In the genomic region with DNA sequence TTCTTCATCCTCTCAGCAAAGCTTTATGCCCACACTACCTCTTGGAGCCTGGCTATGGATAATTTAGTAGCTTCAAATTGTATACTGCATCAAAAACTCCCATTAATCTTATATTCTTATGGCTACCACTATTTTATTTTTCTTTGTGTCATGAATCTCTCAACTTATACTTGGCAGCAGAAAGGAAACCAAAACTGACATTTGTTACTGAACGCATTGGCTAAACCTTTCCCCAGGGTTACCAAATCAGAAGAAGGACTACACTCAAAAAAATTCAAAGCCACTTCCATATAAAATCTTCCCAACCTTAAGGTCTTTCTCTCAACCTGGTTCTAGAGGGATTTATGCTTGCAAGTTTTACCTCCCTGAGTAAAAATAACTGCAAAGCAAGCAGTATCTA, we compare ENCODE assay signal across 24 cellular contexts.
DNase-seq lines count a peak whose midpoint lies in the region; ATAC-seq, FAIRE-seq and TF ChIP-seq lines count a peak whose summit lies in the region.
"Had no signal": no experiment of that assay in that cellular context is flagged by ENCODE, and none has a peak within 500 bp of the region (broad histone marks: within the 10 kb centered on the region; RNA-seq: fewer than 3 reads in every experiment).

No MANE protein-coding gene starts in this region.

- no peak overlapping the region for H3K27ac Mint-ChIP-seq in activated T-helper 17 cell treated with anti-CD3 and anti-CD28 coated beads, Interleukin-2, amount 50 U/mL, for 72 hours
- H3K27ac Mint-ChIP-seq: B cell; CD4-positive, CD25-positive, alpha-beta regulatory T cell had no signal

- H3K27me3 ChIP-seq in Karpas-422 (ENCODE audit: low read length) (no peaks in the 10 kb centered on the region), H1 (replicated peaks in 1 of 4; ENCODE audit: control insufficient read depth in 3 of 4, extremely low read depth in 1 of 4, insufficient read depth in 3 of 4, low read length in 3 of 4) (no peaks in the 10 kb centered on the region), mesenchymal stem cell (ENCODE audit: control insufficient read depth in 1 of 2, insufficient read depth in 1 of 2, low read length in 2 of 2) (no peaks in the 10 kb centered on the region)
- H3K27me3 ChIP-seq: Peyer's patch had no signal

- no peak overlapping the region for H2BK12ac ChIP-seq in H1 (ENCODE audit: low read depth, low read length)
- no peak overlapping the region for H2BK12ac ChIP-seq in mesenchymal stem cell (ENCODE audit: low read length in 2 of 2)

- H3K18ac ChIP-seq in H1 (ENCODE audit: extremely low read depth, low read length) (no peak overlapping the region), mesenchymal stem cell (ENCODE audit: low read depth in 1 of 2, low read length in 2 of 2) (no peak overlapping the region)

- TF ChIP-seq EP300 in H1 (IDR thresholded peaks at IDR 0.05; ENCODE audit: borderline replicate concordance in 1 of 2, low read depth in 2 of 2, low read length in 2 of 2) = no peak

- no peak overlapping the region for H2BK20ac ChIP-seq in H1 (ENCODE audit: low read length)

- no peak for TF ChIP-seq POLR2A in H1 (IDR thresholded peaks at IDR 0.05; ENCODE audit: control extremely low read depth in 1 of 2, low read depth in 2 of 2, low read length in 2 of 2)

- no peak overlapping the region for H3K14ac ChIP-seq in H1 (ENCODE audit: insufficient read length)
- H3K14ac ChIP-seq in mesenchymal stem cell (ENCODE audit: low read length in 2 of 2) = no peak overlapping the region

- no peak for DNase-seq in Karpas-422
- no peak for DNase-seq in H1 (ENCODE audit: low read depth in 1 of 2, low spot score in 2 of 2)
- DNase-seq in mesenchymal stem cell = no peak
- no peak for DNase-seq in amygdala (lab: John Stamatoyannopoulos, UW)
- DNase-seq in NCI-H524 treated with DMSO at 0.1 percent for 48 hours (lab: John Stamatoyannopoulos, UW) = no peak
- DNase-seq: CD4-positive, CD25-positive, alpha-beta regulatory T cell; EL; GF-D8; NCI-H1092 treated with DMSO at 0.1 percent for 48 hours; NCI-H1436 treated with DMSO at 0.1 percent for 48 hours; NCI-H1930; NCI-H226; NCI-H526; Peyer's patch had no signal

- H4K5ac ChIP-seq in H1 (ENCODE audit: insufficient read length, low read depth, low read length) = no peak overlapping the region

- CTCF ChIA-PET in H1 (lab: Charles Lee; ENCODE audit: partially characterized antibody) = interaction anchor here (1.4 kb wide), 1 partner anchor 67 kb away, joined by 3 read pairs; no protein-coding TSS in a partner anchor

- H3K4me2 ChIP-seq in Karpas-422 (ENCODE audit: low read depth, low read length, poor library complexity, severe bottlenecking) (no peak overlapping the region), H1 (ENCODE audit: insufficient read depth in 1 of 2, low read depth in 2 of 2, low read length in 2 of 2) (no peak overlapping the region), mesenchymal stem cell (ENCODE audit: low read length, poor library complexity, severe bottlenecking) (no peak overlapping the region)
- H3K4me2 ChIP-seq: A549 had no signal

- H3K23me2 ChIP-seq in H1 (ENCODE audit: low read depth, low read length) = no peaks in the 10 kb centered on the region

- H3K9ac ChIP-seq in Karpas-422 (ENCODE audit: low read length) (no peak overlapping the region), H1 (replicated peaks in 1 of 4; ENCODE audit: extremely low read depth in 1 of 4, low read depth in 3 of 4, low read length in 3 of 4) (no peak overlapping the region), mesenchymal stem cell (ENCODE audit: low read length) (no peak overlapping the region)

- H2BK120ac ChIP-seq in H1 (replicated peaks; ENCODE audit: low read depth, low read length) = no peak overlapping the region
- no peak overlapping the region for H2BK120ac ChIP-seq in mesenchymal stem cell (ENCODE audit: low read depth, low read length)

- H4K8ac ChIP-seq in H1 (ENCODE audit: extremely low read depth, insufficient read depth, low read length) = no peak overlapping the region
- no peak overlapping the region for H4K8ac ChIP-seq in mesenchymal stem cell (ENCODE audit: low read length)

- no peaks in the 10 kb centered on the region for H3K27me3 Mint-ChIP-seq in activated T-helper 17 cell treated with anti-CD3 and anti-CD28 coated beads, Interleukin-2, amount 50 U/mL, for 72 hours
- H3K27me3 Mint-ChIP-seq: B cell; CD4-positive, CD25-positive, alpha-beta regulatory T cell had no signal

- H2AK5ac ChIP-seq in H1 (ENCODE audit: low read depth, low read length) (no peak overlapping the region), mesenchymal stem cell (ENCODE audit: low read length, severe bottlenecking) (no peak overlapping the region)

- H3K23ac ChIP-seq in H1 (ENCODE audit: insufficient read length) (no peak overlapping the region), mesenchymal stem cell (ENCODE audit: low read length in 2 of 2) (no peak overlapping the region)

- H4K91ac ChIP-seq in H1 (replicated peaks; ENCODE audit: insufficient read length, low read length) (no peak overlapping the region), mesenchymal stem cell (ENCODE audit: low read length) (no peak overlapping the region)

- H3K9me3 ChIP-seq in Karpas-422 (ENCODE audit: low read length) = no peaks in the 10 kb centered on the region
- no peaks in the 10 kb centered on the region for H3K9me3 ChIP-seq in H1 (ENCODE audit: insufficient read depth in 2 of 2, low read depth in 1 of 2, low read length in 1 of 2)
- H3K9me3 ChIP-seq in mesenchymal stem cell (ENCODE audit: control insufficient read depth, low read length) = no peaks in the 10 kb centered on the region
- H3K9me3 ChIP-seq: A549, Peyer's patch had no signal

- H3K27ac ChIP-seq in Karpas-422 (ENCODE audit: low read length) (no peak overlapping the region), H1 (ENCODE audit: low read depth, low read length) (no peak overlapping the region), mesenchymal stem cell (ENCODE audit: low read length, poor library complexity, severe bottlenecking) (no peak overlapping the region)
- H3K27ac ChIP-seq: A549, HL-60, Peyer's patch had no signal

- H3K36me3 ChIP-seq in Karpas-422 (ENCODE audit: insufficient read depth, low read length) (no peaks in the 10 kb centered on the region), H1 (ENCODE audit: control insufficient read depth in 2 of 4, insufficient read depth in 4 of 4, low read length in 3 of 4) (no peaks in the 10 kb centered on the region), mesenchymal stem cell (ENCODE audit: control insufficient read depth in 1 of 2, insufficient read depth in 2 of 2, low read depth in 1 of 2, low read length in 2 of 2) (no peaks in the 10 kb centered on the region)
- H3K36me3 ChIP-seq: Peyer's patch had no signal

- H4K20me1 ChIP-seq in Karpas-422 (ENCODE audit: insufficient read depth, low read depth, low read length) = no peaks in the 10 kb centered on the region
- no peaks in the 10 kb centered on the region for H4K20me1 ChIP-seq in H1 (replicated peaks in 1 of 2; ENCODE audit: control insufficient read depth in 1 of 2, insufficient read depth in 2 of 2, low read length in 2 of 2)

- TF ChIP-seq RAD21 in H1 (IDR thresholded peaks at IDR 0.05 in 1 of 2, conservative IDR thresholded peaks at IDR 0.05 in 1 of 2; ENCODE audit: low read depth in 2 of 2, low read length in 2 of 2) = no peak

- 94% methylated on average over 1 of the region's 1 CpG; no CpG with 5 or more reads in 1 of the 2 experiments for WGBS in H1 (ENCODE audit: extremely low coverage in 1 of 2, insufficient coverage in 1 of 2, insufficient read length in 1 of 2, insufficient replicate concordance in 2 of 2, low coverage in 1 of 2, low lambda C conversion rate in 2 of 2, missing lambda C conversion rate in 1 of 2), 2 experiments
- 93% methylated on average over 1 of the region's 1 CpG for WGBS in mesenchymal stem cell

- no peaks in the 10 kb centered on the region for H3K4me1 Mint-ChIP-seq in activated T-helper 17 cell treated with anti-CD3 and anti-CD28 coated beads, Interleukin-2, amount 50 U/mL, for 72 hours
- H3K4me1 Mint-ChIP-seq: B cell; CD4-positive, CD25-positive, alpha-beta regulatory T cell had no signal

- peak overlapping the region; percentile 32; the same call in 1 of the 2 replicates for H2AFZ ChIP-seq in Karpas-422 (ENCODE audit: low read length)
- 0 out of 2 replicates have a peak overlapping the region, but pooled peaks have one; percentile 10 for H2AFZ ChIP-seq in H1 (ENCODE audit: low read length)
- no peak overlapping the region for H2AFZ ChIP-seq in mesenchymal stem cell (ENCODE audit: low read depth, low read length)

- H3K79me1 ChIP-seq in H1 (ENCODE audit: low read depth, low read length) (no peaks in the 10 kb centered on the region), mesenchymal stem cell (replicated peaks; ENCODE audit: low read length, poor library complexity, severe bottlenecking) (no peaks in the 10 kb centered on the region)

- peaks cover 18% of the 10 kb centered on the region for H3K9me3 Mint-ChIP-seq in activated T-helper 17 cell treated with anti-CD3 and anti-CD28 coated beads, Interleukin-2, amount 50 U/mL, for 72 hours

- H3K4me1 ChIP-seq in Karpas-422 (ENCODE audit: low read length) (peaks cover 10% of the 10 kb centered on the region), H1 (replicated peaks in 1 of 4; ENCODE audit: control insufficient read depth in 3 of 4, insufficient read depth in 4 of 4, low read length in 3 of 4) (no peaks in the 10 kb centered on the region), mesenchymal stem cell (ENCODE audit: control insufficient read depth, insufficient read depth, low read depth, low read length) (no peaks in the 10 kb centered on the region)
- H3K4me1 ChIP-seq: A549, Peyer's patch had no signal

- no peak overlapping the region for H2BK15ac ChIP-seq in H1 (ENCODE audit: low read length)
- no peak overlapping the region for H2BK15ac ChIP-seq in mesenchymal stem cell (ENCODE audit: low read depth, poor library complexity, severe bottlenecking)

- H3K4ac ChIP-seq in H1 (replicated peaks; ENCODE audit: insufficient read length, low read depth, low read length) (no peak overlapping the region), mesenchymal stem cell (ENCODE audit: low read depth in 1 of 2, low read length in 2 of 2) (no peak overlapping the region)

- POLR2A ChIA-PET in H1 (lab: Charles Lee; ENCODE audit: partially characterized antibody) = no interaction called here

- no peak overlapping the region for H3K56ac ChIP-seq in H1 (replicated peaks; ENCODE audit: insufficient read length, low read depth, low read length)

- H3K4me3 ChIP-seq in Karpas-422 (ENCODE audit: low read length) (no peak overlapping the region), H1 (ENCODE audit: extremely low read depth in 1 of 4, insufficient read depth in 2 of 4, low read depth in 3 of 4, low read length in 4 of 4) (no peak overlapping the region), mesenchymal stem cell (ENCODE audit: insufficient read depth in 1 of 2, low read depth in 1 of 2, low read length in 2 of 2) (no peak overlapping the region)
- H3K4me3 ChIP-seq: A549, K562, Peyer's patch had no signal

- H2BK5ac ChIP-seq in H1 (ENCODE audit: low read depth, low read length) (no peak overlapping the region), mesenchymal stem cell (ENCODE audit: low read depth, low read length, poor library complexity, severe bottlenecking) (no peak overlapping the region)

- no peak for TF ChIP-seq CTCF in H1 (IDR thresholded peaks at IDR 0.05; ENCODE audit: control extremely low read depth in 1 of 3, insufficient read depth in 1 of 3, low read depth in 1 of 3, low read length in 3 of 3)

- no peak for FAIRE-seq in H1 (lab: Jason Lieb, UNC)
- FAIRE-seq: A549, H54, HepG2, K562 had no signal

- ATAC-seq in GM18508 (IDR thresholded peaks at IDR 0.05; ENCODE audit: insufficient read depth, unreplicated experiment) (peak; percentile 59), GM19395 (IDR thresholded peaks at IDR 0.05; ENCODE audit: unreplicated experiment) (peak; percentile 71)
- ATAC-seq in activated T-helper 17 cell treated with anti-CD3 and anti-CD28 coated beads, Interleukin-2, amount 50 U/mL, for 72 hours (replicated peaks) = no peak
- ATAC-seq: A549, HepG2, K562, SK-N-SH treated with all-trans-retinoic acid at 6 μM for 48 hours had no signal

- H3K4me3 Mint-ChIP-seq in activated T-helper 17 cell treated with anti-CD3 and anti-CD28 coated beads, Interleukin-2, amount 50 U/mL, for 72 hours = no peak overlapping the region
- H3K4me3 Mint-ChIP-seq: B cell; CD4-positive, CD25-positive, alpha-beta regulatory T cell had no signal

- H3K9me2 ChIP-seq in Karpas-422 (replicated peaks; ENCODE audit: insufficient read depth, low read length) = no peaks in the 10 kb centered on the region

- H3K79me2 ChIP-seq in Karpas-422 (ENCODE audit: low read length) (no peaks in the 10 kb centered on the region), H1 (ENCODE audit: control insufficient read depth in 1 of 2, insufficient read depth in 2 of 2, low read length in 2 of 2) (no peaks in the 10 kb centered on the region)

- no peaks in the 10 kb centered on the region for H3K36me3 Mint-ChIP-seq in activated T-helper 17 cell treated with anti-CD3 and anti-CD28 coated beads, Interleukin-2, amount 50 U/mL, for 72 hours (ENCODE audit: low read depth)
- H3K36me3 Mint-ChIP-seq: CD4-positive, CD25-positive, alpha-beta regulatory T cell had no signal
